8 cellular contexts compared by ENCODE assay signal in genomic region chrX:49155243-49155899, GRCh38.
DNase-seq lines count a peak whose midpoint lies in the region; ATAC-seq, FAIRE-seq and TF ChIP-seq lines count a peak whose summit lies in the region.

No MANE protein-coding gene starts in this region.

- H3K27me3 ChIP-seq in ACC112 (ENCODE audit: insufficient read depth, low read length) = no peaks in the 10 kb centered on the region

- peak overlapping the region; percentile 48 for H2AFZ ChIP-seq in ACC112 (ENCODE audit: low read length, unreplicated experiment)

- H3K36me3 ChIP-seq in ACC112 (ENCODE audit: insufficient read depth, low read length) = no peaks in the 10 kb centered on the region

- no peak for ATAC-seq in GM18519 (IDR thresholded peaks at IDR 0.05; ENCODE audit: low FRiP score, unreplicated experiment)

- peaks cover 49% of the 10 kb centered on the region for H3K27me3 Mint-ChIP-seq in nephron progenitor cell (ENCODE audit: low read depth, poor library complexity)

- H3K4me1 ChIP-seq in ACC112 (ENCODE audit: control insufficient read depth, insufficient read depth, low read length, unreplicated experiment) = no peaks in the 10 kb centered on the region

- H3K4me3 Mint-ChIP-seq in nephron progenitor cell = peak overlapping the region; percentile 88

- peak overlapping the region; percentile 82 for H3K4me3 ChIP-seq in ACC112 (ENCODE audit: low read depth, low read length)

- H3K27ac ChIP-seq in ACC112 (ENCODE audit: low read depth, low read length) = peak overlapping the region; percentile 96

- H3K4me1 Mint-ChIP-seq in nephron progenitor cell = peaks cover 17% of the 10 kb centered on the region

- peaks cover 63% of the 10 kb centered on the region for H3K9me3 Mint-ChIP-seq in nephron progenitor cell

- FAIRE-seq in GM18507 (lab: Jason Lieb, UNC) = peak; percentile 56

- H3K79me2 ChIP-seq in ACC112 (ENCODE audit: control insufficient read depth, insufficient read depth, low read length, unreplicated experiment) = no peaks in the 10 kb centered on the region

- DNase-seq in GM18507 (ENCODE audit: extremely low spot score, insufficient read length, low read depth) = no peak
- peak; percentile 56 for DNase-seq in NCI-H1436 (lab: John Stamatoyannopoulos, UW)
- peak; percentile 38 to 62 for DNase-seq in activated CD4-positive, alpha-beta T cell treated with anti-CD3 and anti-CD28 coated beads, Interleukin-2, amount 50 U/mL, for 48 hours
- DNase-seq in fibroblast of gingiva (ENCODE audit: low read depth) = peak; percentile 59
- DNase-seq in nephron progenitor cell = peak; percentile 34
- DNase-seq in NK-92 (lab: John Stamatoyannopoulos, UW; ENCODE audit: unreplicated experiment) = no peak

- no peak for TF ChIP-seq CTCF in nephron progenitor cell (IDR thresholded peaks at IDR 0.05)

- H3K27ac Mint-ChIP-seq in nephron progenitor cell = peak overlapping the region; percentile 98

- H3K36me3 Mint-ChIP-seq in nephron progenitor cell (ENCODE audit: low read depth) = peaks cover 5% of the 10 kb centered on the region

Comparison
In these comparisons a context has a peak if more than half of its experiments do, and no peak if none do; other contexts are left out.
1. DNase-seq: peak in NCI-H1436 (single experiment), activated CD4-positive, alpha-beta T cell treated with anti-CD3 and anti-CD28 coated beads, Interleukin-2, amount 50 U/mL, for 48 hours (2 of 2), fibroblast of gingiva (single experiment) and nephron progenitor cell (single experiment); none in GM18507 (single experiment) and NK-92 (single experiment).